ENCODE assay signal across 8 cellular contexts in genomic region chr5:101977729-101978345, GRCh38.
DNase-seq lines count a peak whose midpoint lies in the region; ATAC-seq, FAIRE-seq and TF ChIP-seq lines count a peak whose summit lies in the region.

No MANE protein-coding gene starts in this region.

- H3K27me3 ChIP-seq in DND-41 (ENCODE audit: insufficient read depth, low read length, poor library complexity) (no peaks in the 10 kb centered on the region), bronchial epithelial cell (ENCODE audit: control insufficient read depth, insufficient read depth, low read length) (no peaks in the 10 kb centered on the region)

- H3K27ac ChIP-seq in DND-41 (ENCODE audit: low read length) = no peak overlapping the region

- TF ChIP-seq CTCF in DND-41 (IDR thresholded peaks at IDR 0.05; ENCODE audit: borderline replicate concordance, extremely low read depth, low read length, poor library complexity, severe bottlenecking) (peak; percentile 73), bronchial epithelial cell (IDR thresholded peaks at IDR 0.05; ENCODE audit: insufficient read depth, low read length, severe bottlenecking) (peak; percentile 62)

- H3K4me2 ChIP-seq in DND-41 (ENCODE audit: insufficient read depth, low read length) = no peak overlapping the region

- no peak overlapping the region for H3K9ac ChIP-seq in DND-41 (ENCODE audit: low read depth, low read length)

- FAIRE-seq in bronchial epithelial cell (lab: Jason Lieb, UNC) = no peak

- H3K9me3 Mint-ChIP-seq in natural killer cell treated with Interleukin-12 subunit alpha and Interleukin-12 subunit beta and Interleukin-15 and Interleukin-18, amount 100 ng/mL, for 72 hours = no peaks in the 10 kb centered on the region
- H3K9me3 Mint-ChIP-seq in activated T-cell treated with anti-CD3 and anti-CD28 coated beads, Interleukin-2, amount 50 U/mL, for 24 hours = no peaks in the 10 kb centered on the region

- ATAC-seq in DND-41 (ENCODE audit: insufficient read depth, low read depth) (peak; percentile 75), GM19468 (IDR thresholded peaks at IDR 0.05; ENCODE audit: extremely low read depth, unreplicated experiment) (peak; percentile 91), HG03457 (IDR thresholded peaks at IDR 0.05; ENCODE audit: unreplicated experiment) (peak; percentile 86)
- ATAC-seq in natural killer cell treated with Interleukin-12 subunit alpha and Interleukin-12 subunit beta and Interleukin-15 and Interleukin-18, amount 100 ng/mL, for 72 hours = no peak

- no peak overlapping the region for H2AFZ ChIP-seq in DND-41 (ENCODE audit: low read depth, low read length)

- peaks cover 0 to 8% of the 10 kb centered on the region in 2 donors for H3K27me3 Mint-ChIP-seq in natural killer cell treated with Interleukin-12 subunit alpha and Interleukin-12 subunit beta and Interleukin-15 and Interleukin-18, amount 100 ng/mL, for 72 hours
- H3K27me3 Mint-ChIP-seq in activated T-cell treated with anti-CD3 and anti-CD28 coated beads, Interleukin-2, amount 50 U/mL, for 24 hours = peaks cover 3% of the 10 kb centered on the region

- DNase-seq in DND-41 (no peak), NCI-H526 treated with DMSO at 0.1 percent for 48 hours (lab: John Stamatoyannopoulos, UW) (peak; percentile 12), bronchial epithelial cell (ENCODE audit: low read depth) (peak; percentile 53), middle frontal gyrus (ENCODE audit: extremely low spot score, low spot score) (peak; percentile 57)
- no peak for DNase-seq in natural killer cell treated with Interleukin-12 subunit alpha and Interleukin-12 subunit beta and Interleukin-15 and Interleukin-18, amount 100 ng/mL, for 72 hours (ENCODE audit: low spot score)
- DNase-seq in activated T-cell treated with anti-CD3 and anti-CD28 coated beads, Interleukin-2, amount 50 U/mL, for 24 hours = no peak

- no peak overlapping the region for H3K4me3 ChIP-seq in DND-41 (ENCODE audit: low read depth in 1 of 2, low read length in 2 of 2)
- H3K4me3 ChIP-seq in bronchial epithelial cell (ENCODE audit: low read depth, low read length) = no peak overlapping the region

- H3K9me3 ChIP-seq in DND-41 (ENCODE audit: insufficient read depth, low read length, severe bottlenecking) = no peaks in the 10 kb centered on the region

- H3K4me1 ChIP-seq in DND-41 (ENCODE audit: insufficient read depth, low read length) = no peaks in the 10 kb centered on the region

- H3K27ac Mint-ChIP-seq in natural killer cell treated with Interleukin-12 subunit alpha and Interleukin-12 subunit beta and Interleukin-15 and Interleukin-18, amount 100 ng/mL, for 72 hours = no peak overlapping the region
- H3K27ac Mint-ChIP-seq in activated T-cell treated with anti-CD3 and anti-CD28 coated beads, Interleukin-2, amount 50 U/mL, for 24 hours = no peak overlapping the region

- no peaks in the 10 kb centered on the region for H3K79me2 ChIP-seq in DND-41 (ENCODE audit: insufficient read depth, low read length)

- no peaks in the 10 kb centered on the region for H3K36me3 Mint-ChIP-seq in natural killer cell treated with Interleukin-12 subunit alpha and Interleukin-12 subunit beta and Interleukin-15 and Interleukin-18, amount 100 ng/mL, for 72 hours
- no peaks in the 10 kb centered on the region for H3K36me3 Mint-ChIP-seq in activated T-cell treated with anti-CD3 and anti-CD28 coated beads, Interleukin-2, amount 50 U/mL, for 24 hours (ENCODE audit: low read depth)

- H3K36me3 ChIP-seq in DND-41 (ENCODE audit: insufficient read depth, low read length) = no peaks in the 10 kb centered on the region
- no peaks in the 10 kb centered on the region for H3K36me3 ChIP-seq in bronchial epithelial cell (ENCODE audit: control insufficient read depth, insufficient read depth, low read length)

- no peaks in the 10 kb centered on the region for H3K4me1 Mint-ChIP-seq in natural killer cell treated with Interleukin-12 subunit alpha and Interleukin-12 subunit beta and Interleukin-15 and Interleukin-18, amount 100 ng/mL, for 72 hours (ENCODE audit: low read depth in 2 of 2)
- no peaks in the 10 kb centered on the region for H3K4me1 Mint-ChIP-seq in activated T-cell treated with anti-CD3 and anti-CD28 coated beads, Interleukin-2, amount 50 U/mL, for 24 hours (ENCODE audit: low read depth)

- no peaks in the 10 kb centered on the region for H4K20me1 ChIP-seq in DND-41 (ENCODE audit: insufficient read depth, low read length)

- no peak overlapping the region for H3K4me3 Mint-ChIP-seq in natural killer cell treated with Interleukin-12 subunit alpha and Interleukin-12 subunit beta and Interleukin-15 and Interleukin-18, amount 100 ng/mL, for 72 hours
- no peak overlapping the region for H3K4me3 Mint-ChIP-seq in activated T-cell treated with anti-CD3 and anti-CD28 coated beads, Interleukin-2, amount 50 U/mL, for 24 hours

Comparison
In these comparisons a context has a peak if more than half of its experiments do, and no peak if none do; other contexts are left out.
1. ATAC-seq: peak in DND-41 (single experiment), GM19468 (single experiment) and HG03457 (single experiment); none in natural killer cell treated with Interleukin-12 subunit alpha and Interleukin-12 subunit beta and Interleukin-15 and Interleukin-18, amount 100 ng/mL, for 72 hours (0 of 2).
2. DNase-seq: peak in NCI-H526 treated with DMSO at 0.1 percent for 48 hours (single experiment), bronchial epithelial cell (single experiment) and middle frontal gyrus (single experiment); none in DND-41 (single experiment), natural killer cell treated with Interleukin-12 subunit alpha and Interleukin-12 subunit beta and Interleukin-15 and Interleukin-18, amount 100 ng/mL, for 72 hours (single experiment) and activated T-cell treated with anti-CD3 and anti-CD28 coated beads, Interleukin-2, amount 50 U/mL, for 24 hours (single experiment).